In genomic region chr4:89055157-89056080, GRCh38 we compare ENCODE assay signal across 9 cellular contexts. TPM values are rescaled to one million over a fixed set of nuclear protein-coding genes. Genes with fewer than 3 reads are reported as not detected.
A peak's percentile ranks its signal among the peaks of the same experiment; 100 is the strongest.
DNase-seq lines count a peak whose midpoint lies in the region; ATAC-seq and TF ChIP-seq lines count a peak whose summit lies in the region.
"Had no signal": no experiment of that assay in that cellular context is flagged by ENCODE, and none has a peak within 500 bp of the region (broad histone marks: within the 10 kb centered on the region; RNA-seq: fewer than 3 reads in every experiment).

No MANE protein-coding gene starts in this region.

- H3K36me3 Mint-ChIP-seq in activated CD8-positive, alpha-beta T cell treated with anti-CD3 and anti-CD28 coated beads for 36 hours (ENCODE audit: low read depth): no peaks in the 10 kb centered on the region
- no peaks in the 10 kb centered on the region for H3K36me3 Mint-ChIP-seq in activated CD8-positive, alpha-beta T cell treated with anti-CD3 and anti-CD28 coated beads, Interleukin-2, amount 10 ng/mL, durations not matched to agents 7 days and 5 days (ENCODE audit: low read depth)
- H3K36me3 Mint-ChIP-seq in CD14-positive monocyte: no peaks in the 10 kb centered on the region

- peaks cover 16% of the 10 kb centered on the region for H3K4me1 Mint-ChIP-seq in activated CD8-positive, alpha-beta T cell treated with anti-CD3 and anti-CD28 coated beads for 36 hours (ENCODE audit: low read depth)
- H3K4me1 Mint-ChIP-seq in activated CD8-positive, alpha-beta T cell treated with anti-CD3 and anti-CD28 coated beads, Interleukin-2, amount 10 ng/mL, durations not matched to agents 7 days and 5 days (ENCODE audit: low read depth): peaks cover 5% of the 10 kb centered on the region
- H3K4me1 Mint-ChIP-seq in stimulated activated naive CD8-positive, alpha-beta T cell treated with anti-CD3 and anti-CD28 coated beads, Interleukin-15, amount 100 ng/mL, for 72 hours: peaks cover 34% of the 10 kb centered on the region
- H3K4me1 Mint-ChIP-seq in CD14-positive monocyte: peaks cover 25% of the 10 kb centered on the region

- intact Hi-C loops in activated CD8-positive, alpha-beta T cell treated with anti-CD3 and anti-CD28 coated beads for 36 hours (cut with micrococcal nuclease): no loop called here
- intact Hi-C loops in CD14-positive monocyte (cut with micrococcal nuclease): no loop called here

- H3K4me3 Mint-ChIP-seq in activated CD8-positive, alpha-beta T cell treated with anti-CD3 and anti-CD28 coated beads for 36 hours: no peak overlapping the region
- H3K4me3 Mint-ChIP-seq in activated CD8-positive, alpha-beta T cell treated with anti-CD3 and anti-CD28 coated beads, Interleukin-2, amount 10 ng/mL, durations not matched to agents 7 days and 5 days: no peak overlapping the region
- no peak overlapping the region for H3K4me3 Mint-ChIP-seq in stimulated activated naive CD8-positive, alpha-beta T cell treated with anti-CD3 and anti-CD28 coated beads, Interleukin-15, amount 100 ng/mL, for 72 hours
- no peak overlapping the region for H3K4me3 Mint-ChIP-seq in CD14-positive monocyte

- peak; percentile 65 for ATAC-seq in activated CD8-positive, alpha-beta T cell treated with anti-CD3 and anti-CD28 coated beads for 36 hours
- ATAC-seq in activated CD8-positive, alpha-beta T cell treated with anti-CD3 and anti-CD28 coated beads, Interleukin-2, amount 10 ng/mL, durations not matched to agents 7 days and 5 days: no peak
- peak; percentile 67 for ATAC-seq in stimulated activated naive CD8-positive, alpha-beta T cell treated with anti-CD3 and anti-CD28 coated beads, Interleukin-15, amount 100 ng/mL, for 72 hours

- no peak for TF ChIP-seq CTCF in activated CD8-positive, alpha-beta T cell treated with anti-CD3 and anti-CD28 coated beads for 36 hours (IDR thresholded peaks at IDR 0.05)
- TF ChIP-seq CTCF in WI38 (IDR thresholded peaks at IDR 0.05; ENCODE audit: low read depth, low read length) (no peak), CD14-positive monocyte (IDR thresholded peaks at IDR 0.05) (no peak)

- peaks cover 5% of the 10 kb centered on the region for H3K27me3 Mint-ChIP-seq in activated CD8-positive, alpha-beta T cell treated with anti-CD3 and anti-CD28 coated beads for 36 hours
- H3K27me3 Mint-ChIP-seq in activated CD8-positive, alpha-beta T cell treated with anti-CD3 and anti-CD28 coated beads, Interleukin-2, amount 10 ng/mL, durations not matched to agents 7 days and 5 days (ENCODE audit: low read depth): peaks cover 5% of the 10 kb centered on the region
- H3K27me3 Mint-ChIP-seq in stimulated activated naive CD8-positive, alpha-beta T cell treated with anti-CD3 and anti-CD28 coated beads, Interleukin-15, amount 100 ng/mL, for 72 hours: peaks cover 25% of the 10 kb centered on the region
- peaks cover 0 to 1% (median 0%) of the 10 kb centered on the region in 3 donors for H3K27me3 Mint-ChIP-seq in CD14-positive monocyte (ENCODE audit: low read depth in 3 of 3)

- peak overlapping the region; percentile 67 for H3K4me3 ChIP-seq in WI38 (ENCODE audit: low read depth, low read length)
- peak overlapping the region; percentile 29 for H3K4me3 ChIP-seq in iPS-11a (ENCODE audit: low read depth, low read length)

- CTCF ChIA-PET in activated CD8-positive, alpha-beta T cell treated with anti-CD3 and anti-CD28 coated beads for 36 hours (lab: Charles Lee): interaction anchor here (0.6 to 0.9 kb wide), 2 partner anchors 9 to 32 kb away, joined by 3 to 4 read pairs; no protein-coding TSS in a partner anchor
- CTCF ChIA-PET in activated CD8-positive, alpha-beta T cell treated with anti-CD3 and anti-CD28 coated beads, Interleukin-2, amount 10 ng/mL, durations not matched to agents 7 days and 5 days (lab: Charles Lee): no interaction called here

- POLR2A ChIA-PET in activated CD8-positive, alpha-beta T cell treated with anti-CD3 and anti-CD28 coated beads for 36 hours (lab: Charles Lee): no interaction called here
- POLR2A ChIA-PET in activated CD8-positive, alpha-beta T cell treated with anti-CD3 and anti-CD28 coated beads, Interleukin-2, amount 10 ng/mL, durations not matched to agents 7 days and 5 days (lab: Charles Lee): no interaction called here

- DNase-seq in activated CD8-positive, alpha-beta T cell treated with anti-CD3 and anti-CD28 coated beads for 36 hours: no peak
- DNase-seq in activated CD8-positive, alpha-beta T cell treated with anti-CD3 and anti-CD28 coated beads, Interleukin-2, amount 10 ng/mL, durations not matched to agents 7 days and 5 days: no peak
- no peak for DNase-seq in stimulated activated naive CD8-positive, alpha-beta T cell treated with anti-CD3 and anti-CD28 coated beads, Interleukin-15, amount 100 ng/mL, for 72 hours
- DNase-seq in CD14-positive monocyte (ENCODE audit: low spot score) (no peak), midbrain (lab: John Stamatoyannopoulos, UW) (no peak), NCI-H446 treated with DMSO at 0.1 percent for 48 hours (lab: John Stamatoyannopoulos, UW) (no peak)
- DNase-seq: activated CD8-positive, alpha-beta memory T cell treated with anti-CD3 and anti-CD28 coated beads, Interleukin-2, amount 50 U/mL, for 48 hours had no signal

- H3K9me3 Mint-ChIP-seq in activated CD8-positive, alpha-beta T cell treated with anti-CD3 and anti-CD28 coated beads for 36 hours: peaks cover under 1% of the 10 kb centered on the region
- no peaks in the 10 kb centered on the region for H3K9me3 Mint-ChIP-seq in activated CD8-positive, alpha-beta T cell treated with anti-CD3 and anti-CD28 coated beads, Interleukin-2, amount 10 ng/mL, durations not matched to agents 7 days and 5 days (ENCODE audit: insufficient read depth)
- peaks cover under 1 to 11% of the 10 kb centered on the region in 2 donors for H3K9me3 Mint-ChIP-seq in stimulated activated naive CD8-positive, alpha-beta T cell treated with anti-CD3 and anti-CD28 coated beads, Interleukin-15, amount 100 ng/mL, for 72 hours
- peaks cover 0 to 12% (median 4%) of the 10 kb centered on the region in 7 donors for H3K9me3 Mint-ChIP-seq in CD14-positive monocyte

- no peak overlapping the region for H3K27ac Mint-ChIP-seq in activated CD8-positive, alpha-beta T cell treated with anti-CD3 and anti-CD28 coated beads for 36 hours
- no peak overlapping the region for H3K27ac Mint-ChIP-seq in activated CD8-positive, alpha-beta T cell treated with anti-CD3 and anti-CD28 coated beads, Interleukin-2, amount 10 ng/mL, durations not matched to agents 7 days and 5 days
- no peak overlapping the region for H3K27ac Mint-ChIP-seq in stimulated activated naive CD8-positive, alpha-beta T cell treated with anti-CD3 and anti-CD28 coated beads, Interleukin-15, amount 100 ng/mL, for 72 hours
- no peak overlapping the region for H3K27ac Mint-ChIP-seq in CD14-positive monocyte

RNA-seq across cellular contexts. Expression of gene FAM13A, which starts 1.6 kb away (rescaled TPM):
- total RNA-seq in activated CD8-positive, alpha-beta T cell treated with anti-CD3 and anti-CD28 coated beads for 36 hours: 1 to 10 TPM; 4.5 to 6.0 TPM
- total RNA-seq in activated CD8-positive, alpha-beta T cell treated with anti-CD3 and anti-CD28 coated beads, Interleukin-2, amount 10 ng/mL, durations not matched to agents 7 days and 5 days: 1 to 10 TPM; 4.5 to 4.7 TPM
- 1 to 10 TPM; 5.3 to 6.5 TPM for polyA plus RNA-seq in CD14-positive monocyte

RNA-seq across cellular contexts. Expression of gene TIGD2, which starts 55.9 kb away (rescaled TPM):
- 1 to 10 TPM; 2.0 to 2.3 TPM for total RNA-seq in activated CD8-positive, alpha-beta T cell treated with anti-CD3 and anti-CD28 coated beads for 36 hours
- 1 to 10 TPM; 5.5 to 5.6 TPM for total RNA-seq in activated CD8-positive, alpha-beta T cell treated with anti-CD3 and anti-CD28 coated beads, Interleukin-2, amount 10 ng/mL, durations not matched to agents 7 days and 5 days
- 1 to 10 TPM; 2.1 to 2.4 TPM for polyA plus RNA-seq in CD14-positive monocyte
